ENCODE assay signal across 8 cellular contexts in the genomic region with DNA sequence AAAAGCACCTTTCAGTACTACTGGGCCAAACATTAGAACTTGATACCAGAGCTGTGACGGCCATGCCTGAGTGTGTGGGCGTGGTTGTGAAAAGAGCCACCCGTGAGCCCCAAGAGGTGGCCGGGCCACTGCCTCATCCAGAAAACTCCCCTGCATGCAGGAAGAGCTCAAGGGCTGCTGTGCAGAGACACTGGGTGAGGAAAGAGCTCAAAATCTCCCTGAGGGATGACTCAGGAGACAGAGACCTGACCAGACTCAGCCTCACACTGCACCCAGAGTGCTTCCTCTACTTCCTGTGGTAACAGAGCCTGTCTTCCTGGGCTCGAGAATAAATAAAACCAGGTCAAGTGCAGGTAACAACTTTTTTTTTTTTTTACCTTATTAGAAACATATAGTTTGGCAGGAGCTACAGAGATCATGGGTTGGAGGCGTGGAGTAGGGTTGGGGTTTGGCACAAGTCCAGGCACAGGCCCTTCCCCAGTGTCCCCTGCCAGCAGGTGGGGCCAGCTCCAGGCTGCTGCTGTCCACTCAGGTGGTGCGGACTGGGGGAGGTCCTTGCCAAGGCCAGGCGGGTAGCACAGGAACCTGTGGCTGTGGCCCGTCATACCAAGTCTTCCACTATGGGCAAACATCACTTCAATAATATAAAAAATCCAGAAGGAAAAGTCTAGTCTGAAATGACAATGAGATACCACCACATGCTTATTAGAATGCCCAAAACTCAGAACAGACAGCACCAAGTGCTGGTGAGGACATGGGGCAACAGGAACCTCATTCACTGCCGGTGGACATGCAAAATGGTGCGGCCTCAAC. TPM values are rescaled to one million over a fixed set of nuclear protein-coding genes. Genes with fewer than 3 reads are reported as not detected.
DNase-seq lines count a peak whose midpoint lies in the region; ATAC-seq and TF ChIP-seq lines count a peak whose summit lies in the region.

No MANE protein-coding gene starts in this region.

- TF ChIP-seq CTCF in GM13976 (IDR thresholded peaks at IDR 0.05; ENCODE audit: borderline replicate concordance, control extremely low read depth, extremely low read depth, insufficient read depth, missing control alignments) (peak; percentile 4), foreskin keratinocyte (conservative IDR thresholded peaks at IDR 0.05) (peak; percentile 31)

- H2AFZ ChIP-seq in Karpas-422 (ENCODE audit: low read length), result no peak overlapping the region

- no peaks in the 10 kb centered on the region for H3K36me3 ChIP-seq in Karpas-422 (ENCODE audit: insufficient read depth, low read length)

- peaks cover 96% of the 10 kb centered on the region for H3K79me2 ChIP-seq in Karpas-422 (ENCODE audit: low read length)

- H4K20me1 ChIP-seq in Karpas-422 (ENCODE audit: insufficient read depth, low read depth, low read length), result peaks cover 49% of the 10 kb centered on the region

- no peak overlapping the region for H3K4me3 ChIP-seq in Karpas-422 (ENCODE audit: low read length)

- H3K27ac ChIP-seq in foreskin keratinocyte (peak overlapping the region; percentile 37), Karpas-422 (ENCODE audit: low read length) (no peak overlapping the region)

- peak; percentile 92 for ATAC-seq in foreskin keratinocyte

- H3K4me2 ChIP-seq in Karpas-422 (ENCODE audit: low read depth, low read length, poor library complexity, severe bottlenecking), result no peak overlapping the region

- no peak overlapping the region for H3K9ac ChIP-seq in Karpas-422 (ENCODE audit: low read length)

- in situ Hi-C loops in GM13976 (cut with MboI; ENCODE audit: low sequenced_read_pairs, unreplicated experiment), result no loop called here

- H3K27me3 ChIP-seq in foreskin keratinocyte (no peaks in the 10 kb centered on the region), Karpas-422 (ENCODE audit: low read length) (no peaks in the 10 kb centered on the region)

- no peaks in the 10 kb centered on the region for H3K9me2 ChIP-seq in Karpas-422 (replicated peaks; ENCODE audit: insufficient read depth, low read length)

- peak; percentile 75 for DNase-seq in GM13976 (ENCODE audit: low spot score)
- peak; percentile 67 for DNase-seq in NCI-H2029 treated with DMSO at 0.1 percent for 48 hours (lab: John Stamatoyannopoulos, UW)
- DNase-seq in activated CD8-positive, alpha-beta memory T cell treated with anti-CD3 and anti-CD28 coated beads, Interleukin-2, amount 50 U/mL, for 48 hours, result peak; percentile 72
- DNase-seq in foreskin keratinocyte, result peak; percentile 82 to 86
- DNase-seq in stimulated activated CD8-positive, alpha-beta memory T cell treated with anti-CD3 and anti-CD28 coated beads, Interleukin-12 subunit alpha, Interleukin-12 subunit beta, amount 100 ng/mL, for 24 hours (ENCODE audit: extremely low read depth), result peak; percentile 25
- no peak for DNase-seq in iPS-NIHi7 (ENCODE audit: extremely low spot score)
- DNase-seq in Karpas-422, result no peak
- DNase-seq in H4 (ENCODE audit: low spot score), result no peak

- H3K9me3 ChIP-seq in Karpas-422 (ENCODE audit: low read length), result no peaks in the 10 kb centered on the region

- H3K4me1 ChIP-seq in foreskin keratinocyte (peaks cover 23% of the 10 kb centered on the region), Karpas-422 (ENCODE audit: low read length) (peaks cover 15% of the 10 kb centered on the region)

RNA-seq across cellular contexts. Expression of a gene that starts 25.5 kb away (rescaled TPM):
- 13.0 and 13.4 TPM in 2 replicates for total RNA-seq in foreskin keratinocyte
- 6.8 and 8.1 TPM in 2 replicates for polyA plus RNA-seq in foreskin keratinocyte
- total RNA-seq in Karpas-422 (2014; rRNA removed; shearing (Covaris generic); ENCODE audit: low replicate concordance), result 10.9 and 14.8 TPM in 2 replicates
- 4.9 and 5.8 TPM in 2 replicates for total RNA-seq in H4 (2014; rRNA removed; shearing (Covaris generic))

RNA-seq across cellular contexts. Expression of a gene that starts 47.0 kb away (rescaled TPM):
- total RNA-seq in foreskin keratinocyte, result 240 and 245 TPM in 2 replicates
- 342 and 349 TPM in 2 replicates for polyA plus RNA-seq in foreskin keratinocyte
- total RNA-seq in Karpas-422 (2014; rRNA removed; shearing (Covaris generic); ENCODE audit: low replicate concordance), result 92.6 and 255 TPM in 2 replicates
- 145 and 185 TPM in 2 replicates for total RNA-seq in H4 (2014; rRNA removed; shearing (Covaris generic))

RNA-seq across cellular contexts. Expression of a gene that starts 58.4 kb away (rescaled TPM):
- 16.5 and 19.9 TPM in 2 replicates for total RNA-seq in foreskin keratinocyte
- 22.1 and 23.2 TPM in 2 replicates for polyA plus RNA-seq in foreskin keratinocyte
- 4.1 and 10.0 TPM in 2 replicates for total RNA-seq in Karpas-422 (2014; rRNA removed; shearing (Covaris generic); ENCODE audit: low replicate concordance)
- total RNA-seq in H4 (2014; rRNA removed; shearing (Covaris generic)), result 0.33 and 0.45 TPM in 2 replicates

Comparison
In these comparisons a context has a peak if more than half of its experiments do, and no peak if none do; other contexts are left out.
1. DNase-seq: peak in GM13976 (single experiment), NCI-H2029 treated with DMSO at 0.1 percent for 48 hours (single experiment), activated CD8-positive, alpha-beta memory T cell treated with anti-CD3 and anti-CD28 coated beads, Interleukin-2, amount 50 U/mL, for 48 hours (single experiment), foreskin keratinocyte (2 of 2) and stimulated activated CD8-positive, alpha-beta memory T cell treated with anti-CD3 and anti-CD28 coated beads, Interleukin-12 subunit alpha, Interleukin-12 subunit beta, amount 100 ng/mL, for 24 hours (single experiment); none in iPS-NIHi7 (single experiment), Karpas-422 (single experiment) and H4 (single experiment).